Comparison of ENCODE assay signal across 12 cellular contexts in the genomic region with DNA sequence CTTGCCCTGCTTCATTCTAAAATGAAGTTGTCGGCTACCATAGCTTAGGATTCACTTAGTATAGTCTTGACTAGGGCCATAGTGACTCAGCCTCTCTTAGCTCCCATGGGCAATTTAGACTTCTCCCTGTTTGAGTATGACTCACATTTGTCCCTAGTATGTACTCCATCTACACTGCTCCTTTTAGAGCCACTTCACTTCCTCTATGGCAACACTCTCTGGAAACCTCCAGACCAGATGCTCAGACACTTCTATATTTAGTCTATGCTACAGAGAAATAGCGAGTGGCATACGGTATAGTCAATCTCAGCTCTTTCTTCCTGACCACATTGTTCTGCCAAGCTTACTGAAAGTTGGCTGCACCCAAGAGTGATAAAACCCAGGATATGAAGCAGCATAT. TPM values are rescaled to one million over a fixed set of nuclear protein-coding genes. Genes with fewer than 3 reads are reported as not detected.
A peak's percentile ranks its signal among the peaks of the same experiment; 100 is the strongest.
DNase-seq lines count a peak whose midpoint lies in the region; ATAC-seq, FAIRE-seq and TF ChIP-seq lines count a peak whose summit lies in the region.
"Had no signal": no experiment of that assay in that cellular context is flagged by ENCODE, and none has a peak within 500 bp of the region (broad histone marks: within the 10 kb centered on the region; RNA-seq: fewer than 3 reads in every experiment).

No MANE protein-coding gene starts in this region.

- intact Hi-C loops in right lobe of liver (cut with DNase I) (loop anchor here in 1 of 2 donors (10.0 kb wide), 1 partner anchor 159 kb away; no protein-coding TSS in a partner anchor), HepG2 (cut with micrococcal nuclease; ENCODE audit: unreplicated experiment) (no loop called here), ascending aorta (cut with DNase I) (no loop called here), spleen (cut with DNase I; ENCODE audit: low total_unique reads) (loop anchor here (5.0 kb wide), 1 partner anchor 368 kb away; no protein-coding TSS in a partner anchor)

- POLR2A ChIA-PET in HepG2 (lab: Yijun Ruan, JAX), result no interaction called here

- no peak overlapping the region for H2AFZ ChIP-seq in HepG2 (ENCODE audit: low read length)

- no peak for TF ChIP-seq EP300 in HepG2 (IDR thresholded peaks at IDR 0.05; ENCODE audit: low read depth in 2 of 2, low read length in 2 of 2)
- TF ChIP-seq EP300 in HepG2 (CRISPR knock-in tag; IDR thresholded peaks at IDR 0.05; ENCODE audit: borderline replicate concordance), result no peak

- no TSS peak for BruUV-seq in HepG2 (replicated peaks; lab: Mats Ljungman, UMichigan)

- H3K79me2 ChIP-seq in HepG2 (ENCODE audit: insufficient read depth, low read length), result no peaks in the 10 kb centered on the region

- no peak for FAIRE-seq in HepG2 (lab: Jason Lieb, UNC)
- no peak for FAIRE-seq in HTR-8/SVneo (lab: Jason Lieb, UNC)

- no peak for TF ChIP-seq CTCF in right lobe of liver (IDR thresholded peaks at IDR 0.05)
- no peak for TF ChIP-seq CTCF in HepG2 (CRISPR knock-in tag; IDR thresholded peaks at IDR 0.05)
- no peak for TF ChIP-seq CTCF in ascending aorta (IDR thresholded peaks at IDR 0.05)
- TF ChIP-seq CTCF in spleen (IDR thresholded peaks at IDR 0.05 in 8 of 11, conservative IDR thresholded peaks at IDR 0.05 in 3 of 11), result no peak

- in situ Hi-C loops in HepG2 (cut with HindIII; ENCODE audit: extremely low pct_ligation_motif_present, low pct_unique_long_range_greater_than_20kb), result loop anchor here (10.0 to 25.0 kb wide), 2 partner anchors 299 to 582 kb away; no protein-coding TSS in a partner anchor

- no peak overlapping the region for H3K4me3 ChIP-seq in right lobe of liver
- H3K4me3 ChIP-seq in HepG2 (replicated peaks in 1 of 3; ENCODE audit: insufficient read depth in 1 of 3, low read depth in 2 of 3, low read length in 3 of 3), result no peak overlapping the region
- no peak overlapping the region for H3K4me3 ChIP-seq in ascending aorta
- no peak overlapping the region for H3K4me3 ChIP-seq in spleen

- H3K9me3 ChIP-seq in right lobe of liver, result no peaks in the 10 kb centered on the region
- no peaks in the 10 kb centered on the region for H3K9me3 ChIP-seq in HepG2 (ENCODE audit: low read length)
- no peaks in the 10 kb centered on the region for H3K9me3 ChIP-seq in ascending aorta
- no peaks in the 10 kb centered on the region for H3K9me3 ChIP-seq in spleen

- no peak overlapping the region for H3K4me2 ChIP-seq in HepG2 (ENCODE audit: low read depth, low read length)

- no peak overlapping the region for H3K9ac ChIP-seq in HepG2 (ENCODE audit: insufficient read depth, low read depth, low read length)

- ATAC-seq in right lobe of liver (peak; percentile 48 to 78 (median 75)), HepG2 (no peak), GM19324 (IDR thresholded peaks at IDR 0.05; ENCODE audit: low FRiP score, unreplicated experiment) (no peak), GM19397 (IDR thresholded peaks at IDR 0.05; ENCODE audit: unreplicated experiment) (no peak)

- TF ChIP-seq RAD21 in HepG2 (CRISPR knock-in tag; IDR thresholded peaks at IDR 0.05), result no peak

- WGBS in right lobe of liver (ENCODE audit: insufficient coverage, low coverage, low lambda C conversion rate, missing lambda C conversion rate), result 45% methylated on average over 3 of the region's 3 CpGs
- 20% methylated on average over 3 of the region's 3 CpGs for WGBS in HepG2 (ENCODE audit: low lambda C conversion rate)
- 30 to 41% (median 35%) methylated on average over 3 of the region's 3 CpGs for WGBS in spleen, 5 donors

- peaks cover 0 to 4% (median 0%) of the 10 kb centered on the region in 4 donors for H3K4me1 ChIP-seq in right lobe of liver
- peaks cover 4% of the 10 kb centered on the region for H3K4me1 ChIP-seq in HepG2 (ENCODE audit: insufficient read depth, low read length)
- H3K4me1 ChIP-seq in ascending aorta, result peaks cover 0 to 10% of the 10 kb centered on the region in 2 donors
- peaks cover 0 to 5% (median 4%) of the 10 kb centered on the region in 6 donors for H3K4me1 ChIP-seq in spleen

- H3K27ac ChIP-seq in right lobe of liver (peak overlapping the region in 1 of 3 donors; percentile 6), HepG2 (ENCODE audit: extremely low read length, insufficient read depth, low read length) (no peak overlapping the region), ascending aorta (peak overlapping the region; percentile 64 to 67), spleen (no peak overlapping the region)

- DNase-seq in right lobe of liver, result no peak
- no peak for DNase-seq in HepG2 (ENCODE audit: low spot score)
- DNase-seq in ascending aorta (ENCODE audit: low spot score in 2 of 2), result peak in 1 of 2 donors; percentile 74
- peak; percentile 34 for DNase-seq in hepatic stellate cell (ENCODE audit: low spot score)
- no peak for DNase-seq in spleen
- DNase-seq in HTR-8/SVneo (ENCODE audit: insufficient read length, low spot score), result no peak
- DNase-seq: activated CD4-positive, CD25-positive, alpha-beta regulatory T cell; effector CD8-positive, alpha-beta T cell had no signal

- H3K36me3 ChIP-seq in right lobe of liver (no peaks in the 10 kb centered on the region), HepG2 (replicated peaks in 1 of 2; ENCODE audit: control insufficient read depth in 1 of 2, insufficient read depth in 2 of 2, low read length in 2 of 2) (no peaks in the 10 kb centered on the region), ascending aorta (no peaks in the 10 kb centered on the region), spleen (no peaks in the 10 kb centered on the region)

- CTCF ChIA-PET in HepG2 (lab: Yijun Ruan, JAX; ENCODE audit: low intra/inter-chr PET ratio, low total read pairs), result no interaction called here

- no peaks in the 10 kb centered on the region for H4K20me1 ChIP-seq in HepG2 (ENCODE audit: insufficient read depth, low read length)

- TF ChIP-seq POLR2A in right lobe of liver (IDR thresholded peaks at IDR 0.05), result no peak
- no peak for TF ChIP-seq POLR2A in HepG2 (IDR thresholded peaks at IDR 0.05; ENCODE audit: insufficient read depth in 1 of 2, low read depth in 2 of 2, low read length in 2 of 2)
- no peak for TF ChIP-seq POLR2A in spleen (IDR thresholded peaks at IDR 0.05)

- H3K27me3 ChIP-seq in right lobe of liver (no peaks in the 10 kb centered on the region), HepG2 (ENCODE audit: control insufficient read depth in 1 of 2, insufficient read depth in 2 of 2, low read length in 2 of 2) (peaks cover 0 to 29% of the 10 kb centered on the region in 2 experiments; a peak in 2 of 5 replicates), ascending aorta (no peaks in the 10 kb centered on the region), spleen (replicated peaks in 1 of 7) (peaks cover 0 to 31% (median 0%) of the 10 kb centered on the region in 7 donors)

RNA-seq across cellular contexts. Expression of a gene that starts 11.2 kb away (rescaled TPM):
- not detected for total RNA-seq in right lobe of liver
- total RNA-seq in HepG2 (2016; rRNA removed; fragmentation: Illumina TruSeq; extraction: Trizol), result not detected in 2 replicates
- not detected in 2 replicates for total RNA-seq in HepG2 (2016; cell fraction: cytosol; rRNA removed; fragmentation: Illumina TruSeq; extraction: Trizol; ENCODE audit: low read depth)
- total RNA-seq in HepG2 (2016; cell fraction: insoluble cytoplasmic fraction; rRNA removed; fragmentation: Illumina TruSeq; extraction: Trizol), result not detected in 2 replicates
- total RNA-seq in HepG2 (2016; cell fraction: membrane; rRNA removed; fragmentation: Illumina TruSeq; extraction: Trizol), result not detected in 2 replicates
- not detected in 2 replicates for total RNA-seq in HepG2 (2016; cell fraction: nucleus; rRNA removed; fragmentation: Illumina TruSeq; extraction: Trizol)
- polyA plus RNA-seq in HepG2 (2011; rRNA removed), result 0.04 TPM in 1 of 2 replicates, not detected in the other
- polyA plus RNA-seq in HepG2 (2011; cell fraction: cytosol; rRNA removed), result not detected in 2 replicates
- not detected in 2 replicates for polyA plus RNA-seq in HepG2 (2011; cell fraction: nucleus; rRNA removed)
- not detected in 2 replicates for polyA plus RNA-seq in HepG2 (2012)
- polyA plus RNA-seq in HepG2 (2016; cell fraction: cytosol; fragmentation: Illumina TruSeq; extraction: Trizol; ENCODE audit: low read depth), result not detected in 2 replicates
- not detected in 2 replicates for polyA plus RNA-seq in HepG2 (2016; cell fraction: insoluble cytoplasmic fraction; fragmentation: Illumina TruSeq; extraction: Trizol; ENCODE audit: low read depth)
- not detected in 2 replicates for polyA plus RNA-seq in HepG2 (2016; cell fraction: membrane; fragmentation: Illumina TruSeq; extraction: Trizol; ENCODE audit: low read depth)
- polyA plus RNA-seq in HepG2 (2016; cell fraction: nucleus; fragmentation: Illumina TruSeq; extraction: Trizol; ENCODE audit: insufficient read depth, low read depth), result not detected in 2 replicates
- 0.14 TPM in 1 of 2 replicates, not detected in the other for polyA minus RNA-seq in HepG2 (2011; rRNA and poly(A)+ RNA removed; ENCODE audit: low replicate concordance)
- not detected in 2 replicates for polyA minus RNA-seq in HepG2 (2011; cell fraction: cytosol; rRNA and poly(A)+ RNA removed)
- not detected in 2 replicates for polyA minus RNA-seq in HepG2 (2011; cell fraction: nucleus; rRNA and poly(A)+ RNA removed)
- not detected for total RNA-seq in ascending aorta
- total RNA-seq in spleen, result not detected
- not detected for polyA plus RNA-seq in spleen
- total RNA-seq: posterior vena cava, ureter had no signal

RNA-seq across cellular contexts. Expression of a gene that starts 44.6 kb away (rescaled TPM):
- total RNA-seq in right lobe of liver, result not detected
- total RNA-seq in HepG2 (2016; rRNA removed; fragmentation: Illumina TruSeq; extraction: Trizol), result not detected in 2 replicates
- not detected in 2 replicates for total RNA-seq in HepG2 (2016; cell fraction: cytosol; rRNA removed; fragmentation: Illumina TruSeq; extraction: Trizol; ENCODE audit: low read depth)
- not detected in 2 replicates for total RNA-seq in HepG2 (2016; cell fraction: insoluble cytoplasmic fraction; rRNA removed; fragmentation: Illumina TruSeq; extraction: Trizol)
- not detected in 2 replicates for total RNA-seq in HepG2 (2016; cell fraction: membrane; rRNA removed; fragmentation: Illumina TruSeq; extraction: Trizol)
- not detected in 2 replicates for total RNA-seq in HepG2 (2016; cell fraction: nucleus; rRNA removed; fragmentation: Illumina TruSeq; extraction: Trizol)
- polyA plus RNA-seq in HepG2 (2011; rRNA removed), result not detected in 2 replicates
- not detected in 2 replicates for polyA plus RNA-seq in HepG2 (2011; cell fraction: cytosol; rRNA removed)
- not detected in 2 replicates for polyA plus RNA-seq in HepG2 (2011; cell fraction: nucleus; rRNA removed)
- polyA plus RNA-seq in HepG2 (2012), result not detected in 2 replicates
- polyA plus RNA-seq in HepG2 (2016; cell fraction: cytosol; fragmentation: Illumina TruSeq; extraction: Trizol; ENCODE audit: low read depth), result not detected in 2 replicates
- polyA plus RNA-seq in HepG2 (2016; cell fraction: insoluble cytoplasmic fraction; fragmentation: Illumina TruSeq; extraction: Trizol; ENCODE audit: low read depth), result not detected in 2 replicates
- not detected in 2 replicates for polyA plus RNA-seq in HepG2 (2016; cell fraction: membrane; fragmentation: Illumina TruSeq; extraction: Trizol; ENCODE audit: low read depth)
- polyA plus RNA-seq in HepG2 (2016; cell fraction: nucleus; fragmentation: Illumina TruSeq; extraction: Trizol; ENCODE audit: insufficient read depth, low read depth), result not detected in 2 replicates
- polyA minus RNA-seq in HepG2 (2011; rRNA and poly(A)+ RNA removed; ENCODE audit: low replicate concordance), result not detected in 2 replicates
- polyA minus RNA-seq in HepG2 (2011; cell fraction: cytosol; rRNA and poly(A)+ RNA removed), result not detected in 2 replicates
- not detected in 2 replicates for polyA minus RNA-seq in HepG2 (2011; cell fraction: nucleus; rRNA and poly(A)+ RNA removed)
- total RNA-seq in ascending aorta, result not detected
- not detected for total RNA-seq in spleen
- not detected for polyA plus RNA-seq in spleen
- total RNA-seq: posterior vena cava, ureter had no signal

Comparison
In these comparisons a context has a peak if more than half of its experiments do, and no peak if none do; other contexts are left out.
1. ATAC-seq: peak in right lobe of liver (4 of 4); none in HepG2 (single experiment), GM19324 (single experiment) and GM19397 (single experiment).
2. H3K27ac ChIP-seq: peak in ascending aorta (2 of 2); none in HepG2 (single experiment) and spleen (0 of 8).